16 cellular contexts compared by ENCODE assay signal in the genomic region with DNA sequence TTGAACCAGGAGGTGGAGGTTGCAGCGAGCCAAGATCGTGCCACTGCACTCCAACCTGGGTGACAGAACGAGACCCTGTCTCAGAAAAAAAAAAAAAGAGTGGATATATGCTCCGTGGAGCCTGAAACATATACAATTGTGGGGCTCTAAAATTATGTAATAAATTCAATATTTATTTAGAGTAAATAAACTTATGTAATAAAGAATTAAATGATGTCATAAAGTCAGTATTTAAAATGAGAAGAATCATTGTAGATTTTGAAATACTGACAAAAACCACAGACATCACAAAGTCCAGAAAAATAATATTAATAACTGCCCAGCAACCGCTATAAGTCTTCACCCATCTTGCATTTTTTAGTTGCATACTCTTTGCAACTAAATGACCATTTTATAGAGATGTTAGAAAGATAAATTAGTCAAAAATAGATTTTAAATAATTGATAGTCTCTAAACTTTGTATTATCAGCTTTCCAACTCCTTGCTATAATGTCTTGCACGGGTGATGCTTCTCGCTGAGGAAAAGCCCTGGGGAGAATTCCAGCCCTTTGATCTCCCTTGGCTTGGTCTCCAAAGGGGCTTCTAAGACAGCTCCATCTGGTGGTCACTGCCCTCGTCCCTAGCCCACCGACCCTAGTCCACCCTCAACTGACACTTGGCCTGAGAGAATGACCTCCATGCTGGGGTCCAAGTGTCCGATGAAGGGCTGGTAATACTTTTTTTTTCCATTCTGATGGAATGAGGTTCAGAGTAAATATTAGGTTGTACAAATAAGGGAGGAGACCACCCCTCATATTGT. TPM values are rescaled to one million over a fixed set of nuclear protein-coding genes. Genes with fewer than 3 reads are reported as not detected.
DNase-seq lines count a peak whose midpoint lies in the region; ATAC-seq and TF ChIP-seq lines count a peak whose summit lies in the region.
"Had no signal": no experiment of that assay in that cellular context is flagged by ENCODE, and none has a peak within 500 bp of the region (broad histone marks: within the 10 kb centered on the region; RNA-seq: fewer than 3 reads in every experiment).

No MANE protein-coding gene starts in this region.

- peaks cover 4% of the 10 kb centered on the region for H3K4me1 Mint-ChIP-seq in activated naive CD4-positive, alpha-beta T cell treated with anti-CD3 and anti-CD28 coated beads, Interleukin-2, amount 10 ng/mL, durations not matched to agents 7 days and 5 days
- H3K4me1 Mint-ChIP-seq in glutamatergic neuron (ENCODE audit: low read depth, unreplicated experiment): no peaks in the 10 kb centered on the region

- no peaks in the 10 kb centered on the region for H4K20me1 ChIP-seq in PC-3 (ENCODE audit: low read length)

- no peak overlapping the region for H3K27ac ChIP-seq in PC-3 (ENCODE audit: low read length)
- H3K27ac ChIP-seq: KMS-11 had no signal

- no TSS peak for BruUV-seq in PC-3 (replicated peaks; lab: Mats Ljungman, UMichigan)

- 0 out of 2 replicates have a peak, but pooled peaks have one; percentile 10 for TF ChIP-seq CTCF in PC-3 (conservative IDR thresholded peaks at IDR 0.05; ENCODE audit: low read depth, low read length)
- no peak for TF ChIP-seq CTCF in glutamatergic neuron (IDR thresholded peaks at IDR 0.05; ENCODE audit: partially characterized antibody, unreplicated experiment)

- POLR2A ChIA-PET in PC-3 (lab: Charles Lee; ENCODE audit: unreplicated experiment): no interaction called here

- no peak overlapping the region for H3K4me3 Mint-ChIP-seq in activated naive CD4-positive, alpha-beta T cell treated with anti-CD3 and anti-CD28 coated beads, Interleukin-2, amount 10 ng/mL, durations not matched to agents 7 days and 5 days
- no peak overlapping the region for H3K4me3 Mint-ChIP-seq in glutamatergic neuron (ENCODE audit: unreplicated experiment)

- H3K4me1 ChIP-seq in PC-3 (ENCODE audit: insufficient read depth, low read length): peaks cover 2% of the 10 kb centered on the region; the same call in 1 of the 2 replicates

- no peak overlapping the region for H3K9ac ChIP-seq in PC-3 (ENCODE audit: low read length)
- H3K9ac ChIP-seq: KMS-11 had no signal

- no peaks in the 10 kb centered on the region for H3K36me3 ChIP-seq in PC-3 (ENCODE audit: low read depth, low read length)
- H3K36me3 ChIP-seq: MG63 had no signal

- no peak overlapping the region for H2AFZ ChIP-seq in PC-3 (ENCODE audit: low read length)

- H3K27ac Mint-ChIP-seq in activated naive CD4-positive, alpha-beta T cell treated with anti-CD3 and anti-CD28 coated beads, Interleukin-2, amount 10 ng/mL, durations not matched to agents 7 days and 5 days: peak overlapping the region; percentile 17
- H3K27ac Mint-ChIP-seq in glutamatergic neuron (ENCODE audit: unreplicated experiment): no peak overlapping the region

- H3K27me3 Mint-ChIP-seq in activated naive CD4-positive, alpha-beta T cell treated with anti-CD3 and anti-CD28 coated beads, Interleukin-2, amount 10 ng/mL, durations not matched to agents 7 days and 5 days: peaks cover 31% of the 10 kb centered on the region
- H3K27me3 Mint-ChIP-seq in glutamatergic neuron (ENCODE audit: unreplicated experiment): peaks cover 5% of the 10 kb centered on the region

- H3K9me3 Mint-ChIP-seq in activated naive CD4-positive, alpha-beta T cell treated with anti-CD3 and anti-CD28 coated beads, Interleukin-2, amount 10 ng/mL, durations not matched to agents 7 days and 5 days: no peaks in the 10 kb centered on the region
- no peaks in the 10 kb centered on the region for H3K9me3 Mint-ChIP-seq in glutamatergic neuron (ENCODE audit: unreplicated experiment)

- no peaks in the 10 kb centered on the region for H3K27me3 ChIP-seq in PC-3 (ENCODE audit: low read length)

- intact Hi-C loops in PC-3 (cut with micrococcal nuclease): no loop called here

- H3F3A ChIP-seq in PC-3 (ENCODE audit: low read length, unreplicated experiment): no peaks in the 10 kb centered on the region

- no peaks in the 10 kb centered on the region for H3K79me2 ChIP-seq in PC-3 (ENCODE audit: low read length)

- no peak for DNase-seq in activated naive CD4-positive, alpha-beta T cell treated with anti-CD3 and anti-CD28 coated beads, Interleukin-2, amount 10 ng/mL, durations not matched to agents 7 days and 5 days
- DNase-seq in activated naive CD4-positive, alpha-beta T cell treated with Interleukin-2 at 50 U/mL for 16 hours: no peak
- DNase-seq in PC-3: no peak
- DNase-seq in glutamatergic neuron: peak; percentile 25
- no peak for DNase-seq in activated gamma-delta T cell treated with Interleukin-2 at 50 U/mL for 16 hours
- DNase-seq in putamen (ENCODE audit: low spot score): no peak
- no peak for DNase-seq in UCSD-AML1 (lab: John Stamatoyannopoulos, UW; ENCODE audit: unreplicated experiment)
- no peak for DNase-seq in NCI-H1694 (lab: John Stamatoyannopoulos, UW)
- DNase-seq: MG63, NCI-H1092 treated with DMSO at 0.1 percent for 48 hours, NCI-H1694 treated with DMSO at 0.1 percent for 48 hours, NCI-H345, NCI-H69, SHP77 treated with DMSO at 0.1 percent for 48 hours, SW 1271 had no signal

- H3K9me2 ChIP-seq in PC-3 (replicated peaks; ENCODE audit: low read length): no peaks in the 10 kb centered on the region

- ATAC-seq in PC-3: no peak

- no peaks in the 10 kb centered on the region for H3K36me3 Mint-ChIP-seq in activated naive CD4-positive, alpha-beta T cell treated with anti-CD3 and anti-CD28 coated beads, Interleukin-2, amount 10 ng/mL, durations not matched to agents 7 days and 5 days
- peaks cover 9% of the 10 kb centered on the region for H3K36me3 Mint-ChIP-seq in glutamatergic neuron (ENCODE audit: unreplicated experiment)

- no peaks in the 10 kb centered on the region for H3K9me3 ChIP-seq in PC-3 (ENCODE audit: low read length)
- H3K9me3 ChIP-seq: MG63 had no signal

- no peak overlapping the region for H3K4me3 ChIP-seq in PC-3 (ENCODE audit: low read length)
- H3K4me3 ChIP-seq: MG63 had no signal

- CTCF ChIA-PET in activated naive CD4-positive, alpha-beta T cell treated with anti-CD3 and anti-CD28 coated beads, Interleukin-2, amount 10 ng/mL, durations not matched to agents 7 days and 5 days (lab: Charles Lee): interaction anchor here (1.2 kb wide), 1 partner anchor 27 kb away, joined by 4 read pairs; no protein-coding TSS in a partner anchor
- CTCF ChIA-PET in PC-3 (lab: Charles Lee): no interaction called here

- no peak overlapping the region for H3K4me2 ChIP-seq in PC-3 (ENCODE audit: low read length)
- H3K4me2 ChIP-seq: KMS-11 had no signal

RNA-seq across cellular contexts. Expression of gene TMBIM6, which starts 7.9 kb away (rescaled TPM):
- total RNA-seq in PC-3 (2014; rRNA removed) (396 and 402 TPM in 2 replicates), glutamatergic neuron (ENCODE audit: unreplicated experiment) (278 TPM)

RNA-seq across cellular contexts. Expression of gene FMNL3, which starts 26.2 kb away (rescaled TPM):
- 5.2 and 6.2 TPM in 2 replicates for total RNA-seq in PC-3 (2014; rRNA removed)
- total RNA-seq in glutamatergic neuron (ENCODE audit: unreplicated experiment): 13.7 TPM
